ENCODE assay signal across 9 cellular contexts in genomic region chr7:102874166-102874829, GRCh38. TPM values are rescaled to one million over a fixed set of nuclear protein-coding genes. Genes with fewer than 3 reads are reported as not detected.
DNase-seq lines count a peak whose midpoint lies in the region; ATAC-seq, FAIRE-seq and TF ChIP-seq lines count a peak whose summit lies in the region.
"Had no signal": no experiment of that assay in that cellular context is flagged by ENCODE, and none has a peak within 500 bp of the region (broad histone marks: within the 10 kb centered on the region; RNA-seq: fewer than 3 reads in every experiment).

No MANE protein-coding gene starts in this region.

- peaks cover 0 to 3% of the 10 kb centered on the region in 2 donors for H3K4me1 Mint-ChIP-seq in stimulated activated naive B cell treated with anti-CD40 and anti-IgM and Interleukin-4, amounts not matched to agents 10 μg/mL and 1 μg/mL and 100 μg/mL, for 72 hours
- H3K4me1 Mint-ChIP-seq in CD4-positive, alpha-beta memory T cell = peaks cover 3 to 7% (median 5%) of the 10 kb centered on the region in 4 donors
- peaks cover 3 to 4% of the 10 kb centered on the region in 2 donors for H3K4me1 Mint-ChIP-seq in immature natural killer cell
- H3K4me1 Mint-ChIP-seq: natural killer cell had no signal

- H3K9me3 ChIP-seq in CD4-positive, alpha-beta memory T cell (ENCODE audit: control insufficient read depth in 1 of 2, low read length in 2 of 2) = no peaks in the 10 kb centered on the region

- CTCF ChIA-PET in CD4-positive, alpha-beta memory T cell (lab: Charles Lee; ENCODE audit: partially characterized antibody) = no interaction called here

- H3K36me3 ChIP-seq in CD4-positive, alpha-beta memory T cell (ENCODE audit: insufficient read depth, low read length) = no peaks in the 10 kb centered on the region

- peaks cover 0 to 3% of the 10 kb centered on the region in 2 donors for H3K9me3 Mint-ChIP-seq in stimulated activated naive B cell treated with anti-CD40 and anti-IgM and Interleukin-4, amounts not matched to agents 10 μg/mL and 1 μg/mL and 100 μg/mL, for 72 hours
- H3K9me3 Mint-ChIP-seq in CD4-positive, alpha-beta memory T cell = no peaks in the 10 kb centered on the region
- H3K9me3 Mint-ChIP-seq in immature natural killer cell = no peaks in the 10 kb centered on the region
- H3K9me3 Mint-ChIP-seq: natural killer cell had no signal

- H3K4me1 ChIP-seq in CD4-positive, alpha-beta memory T cell (ENCODE audit: insufficient read depth, low read length) = no peaks in the 10 kb centered on the region

- no peak overlapping the region for H3K4me3 ChIP-seq in astrocyte of the spinal cord (ENCODE audit: low read depth, low read length)
- no peak overlapping the region for H3K4me3 ChIP-seq in CD4-positive, alpha-beta memory T cell (ENCODE audit: low read length in 2 of 2)

- no peaks in the 10 kb centered on the region for H3K27me3 ChIP-seq in CD4-positive, alpha-beta memory T cell (ENCODE audit: insufficient read depth, low read length)

- peak; percentile 11 for DNase-seq in GM12892 (ENCODE audit: insufficient read length)
- peak; percentile 95 for DNase-seq in astrocyte of the spinal cord (ENCODE audit: low read depth, low spot score)
- no peak for DNase-seq in stimulated activated naive B cell treated with anti-CD40 and anti-IgM and Interleukin-4, amounts not matched to agents 10 μg/mL and 1 μg/mL and 100 μg/mL, for 72 hours
- DNase-seq in CD4-positive, alpha-beta memory T cell = no peak
- DNase-seq in immature natural killer cell = no peak
- DNase-seq in NCI-H345 treated with DMSO at 0.1 percent for 48 hours (lab: John Stamatoyannopoulos, UW; ENCODE audit: unreplicated experiment) = no peak
- DNase-seq: natural killer cell had no signal

- FAIRE-seq in GM12892 (lab: Jason Lieb, UNC) = peak; percentile 78

- H3K27ac Mint-ChIP-seq in stimulated activated naive B cell treated with anti-CD40 and anti-IgM and Interleukin-4, amounts not matched to agents 10 μg/mL and 1 μg/mL and 100 μg/mL, for 72 hours = no peak overlapping the region
- no peak overlapping the region for H3K27ac Mint-ChIP-seq in CD4-positive, alpha-beta memory T cell
- H3K27ac Mint-ChIP-seq in immature natural killer cell = no peak overlapping the region
- H3K27ac Mint-ChIP-seq: natural killer cell had no signal

- TF ChIP-seq CTCF in astrocyte of the spinal cord (IDR thresholded peaks at IDR 0.05; ENCODE audit: low read depth, low read length) = no peak

- H3K27ac ChIP-seq in CD4-positive, alpha-beta memory T cell (ENCODE audit: low read depth, low read length) = no peak overlapping the region

- peaks cover 7 to 9% of the 10 kb centered on the region in 2 donors for H3K36me3 Mint-ChIP-seq in stimulated activated naive B cell treated with anti-CD40 and anti-IgM and Interleukin-4, amounts not matched to agents 10 μg/mL and 1 μg/mL and 100 μg/mL, for 72 hours
- H3K36me3 Mint-ChIP-seq in CD4-positive, alpha-beta memory T cell = peaks cover 0 to 3% of the 10 kb centered on the region in 2 donors
- H3K36me3 Mint-ChIP-seq in immature natural killer cell = no peaks in the 10 kb centered on the region
- H3K36me3 Mint-ChIP-seq: natural killer cell had no signal

- H3K27me3 Mint-ChIP-seq in stimulated activated naive B cell treated with anti-CD40 and anti-IgM and Interleukin-4, amounts not matched to agents 10 μg/mL and 1 μg/mL and 100 μg/mL, for 72 hours = no peaks in the 10 kb centered on the region
- H3K27me3 Mint-ChIP-seq in CD4-positive, alpha-beta memory T cell = no peaks in the 10 kb centered on the region
- peaks cover 0 to 3% (median 1%) of the 10 kb centered on the region in 3 donors for H3K27me3 Mint-ChIP-seq in immature natural killer cell (ENCODE audit: low read depth in 3 of 3)

- TF ChIP-seq POLR2A in GM12892 (IDR thresholded peaks at IDR 0.05; ENCODE audit: low read depth, low read length) = no peak

- H3K4me3 Mint-ChIP-seq in stimulated activated naive B cell treated with anti-CD40 and anti-IgM and Interleukin-4, amounts not matched to agents 10 μg/mL and 1 μg/mL and 100 μg/mL, for 72 hours = no peak overlapping the region
- H3K4me3 Mint-ChIP-seq in CD4-positive, alpha-beta memory T cell = no peak overlapping the region
- H3K4me3 Mint-ChIP-seq in immature natural killer cell = no peak overlapping the region
- H3K4me3 Mint-ChIP-seq: natural killer cell had no signal

- in situ Hi-C loops in astrocyte of the spinal cord (cut with HindIII; ENCODE audit: low sequenced_read_pairs) = no loop called here

- intact Hi-C loops in CD4-positive, alpha-beta memory T cell (cut with micrococcal nuclease) = no loop called here

- POLR2A ChIA-PET in CD4-positive, alpha-beta memory T cell (lab: Charles Lee; ENCODE audit: partially characterized antibody) = no interaction called here

- ATAC-seq in GM21390 (IDR thresholded peaks at IDR 0.05; ENCODE audit: unreplicated experiment) (peak; percentile 99), HG03565 (IDR thresholded peaks at IDR 0.05; ENCODE audit: unreplicated experiment) (peak; percentile 99)
- ATAC-seq in stimulated activated naive B cell treated with anti-CD40 and anti-IgM and Interleukin-4, amounts not matched to agents 10 μg/mL and 1 μg/mL and 100 μg/mL, for 72 hours (replicated peaks) = peak; percentile 79 to 84

RNA-seq across cellular contexts. Expression of gene LRRC17, which starts 38.5 kb away (rescaled TPM):
- polyA plus RNA-seq in GM12892 (2012; ENCODE audit: missing spikeins) = not detected
- total RNA-seq in CD4-positive, alpha-beta memory T cell = under 1 TPM; 0.52 to 0.72 TPM
- under 1 TPM in 1 of 2 donors, not detected in 1; 0.26 TPM for polyA plus RNA-seq in CD4-positive, alpha-beta memory T cell
- not detected for polyA plus RNA-seq in immature natural killer cell

Comparison
In these comparisons a context has a peak if more than half of its experiments do, and no peak if none do; other contexts are left out.
1. DNase-seq: peak in GM12892 (single experiment) and astrocyte of the spinal cord (single experiment); none in stimulated activated naive B cell treated with anti-CD40 and anti-IgM and Interleukin-4, amounts not matched to agents 10 μg/mL and 1 μg/mL and 100 μg/mL, for 72 hours (single experiment), CD4-positive, alpha-beta memory T cell (0 of 5), immature natural killer cell (0 of 3) and NCI-H345 treated with DMSO at 0.1 percent for 48 hours (single experiment).
2. Peak in every context shown above with its lines, with median percentiles within 50 percentile points of each other: ATAC-seq.